Comparison of ENCODE assay signal across 1 cellular context in genomic region chr20:49706548-49707517, GRCh38.
TF ChIP-seq lines count a peak whose summit lies in the region.

No MANE protein-coding gene starts in this region.

TF ChIP-seq in SK-N-SH treated with all-trans-retinoic acid at 6 μM for 48 hours, 23 proteins besides CTCF, POLR2A, EP300 and RAD21 (continued from another document):
- TF ChIP-seq PATZ1 (CRISPR knock-in tag; IDR thresholded peaks at IDR 0.05; ENCODE audit: borderline replicate concordance): no peak
- no peak for TF ChIP-seq ZC3H10 (CRISPR knock-in tag; IDR thresholded peaks at IDR 0.05)
- no peak for TF ChIP-seq ZNF565 (CRISPR knock-in tag; conservative IDR thresholded peaks at IDR 0.05; ENCODE audit: low read depth)
- no peak for TF ChIP-seq ZFP30 (CRISPR knock-in tag; IDR thresholded peaks at IDR 0.05)
- no peak for TF ChIP-seq TSHZ2 (CRISPR knock-in tag; IDR thresholded peaks at IDR 0.05)
